In the genomic region with DNA sequence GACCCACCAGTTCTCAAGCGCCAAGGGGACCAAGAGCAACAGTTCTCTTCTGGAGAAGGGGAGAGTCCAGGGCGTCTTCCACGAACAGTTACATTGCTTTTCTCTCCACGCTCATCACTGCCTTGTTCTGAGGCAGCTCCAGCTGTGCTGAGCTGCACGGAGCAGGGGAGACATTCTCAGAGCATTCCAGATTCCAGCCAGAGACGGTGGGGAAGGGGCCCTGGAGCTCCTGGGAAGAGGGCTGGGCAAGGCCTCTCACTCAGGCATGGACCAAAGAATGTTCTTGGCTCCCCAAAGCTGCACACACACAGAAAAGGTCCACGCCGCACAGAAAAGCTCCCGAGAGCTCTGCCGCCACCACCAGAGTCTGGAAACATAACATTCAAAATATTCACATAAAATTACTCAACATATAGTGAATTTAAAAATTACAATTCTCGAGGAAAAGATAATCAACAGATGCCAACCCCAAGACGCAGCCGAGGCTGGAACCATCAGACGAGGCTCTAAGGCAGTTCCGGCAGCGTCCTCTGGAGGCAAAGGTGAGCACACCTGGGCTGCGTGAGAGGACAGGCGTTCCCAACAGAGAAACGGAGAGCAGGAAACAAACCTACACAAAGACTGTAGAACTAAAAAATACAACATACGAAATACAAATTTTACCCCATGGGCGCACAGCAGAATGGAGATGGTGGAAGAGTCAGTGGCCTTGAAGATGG, we compare ENCODE assay signal across 9 cellular contexts. TPM values are rescaled to one million over a fixed set of nuclear protein-coding genes. Genes with fewer than 3 reads are reported as not detected.
A peak's percentile ranks its signal among the peaks of the same experiment; 100 is the strongest.
DNase-seq lines count a peak whose midpoint lies in the region; ATAC-seq, FAIRE-seq and TF ChIP-seq lines count a peak whose summit lies in the region.
"Had no signal": no experiment of that assay in that cellular context is flagged by ENCODE, and none has a peak within 500 bp of the region (broad histone marks: within the 10 kb centered on the region; RNA-seq: fewer than 3 reads in every experiment).

No MANE protein-coding gene starts in this region.

- POLR2A ChIA-PET in BJ (lab: Charles Lee) = no interaction called here

- H3K27me3 ChIP-seq in BJ (ENCODE audit: control insufficient read depth, insufficient read depth, low read length) = peaks cover 1% of the 10 kb centered on the region; the same call in 1 of the 2 replicates
- H3K27me3 ChIP-seq: SJSA1 had no signal

- TF ChIP-seq CTCF in BJ (IDR thresholded peaks at IDR 0.05; ENCODE audit: insufficient read depth, low read depth, low read length) = peak; percentile 18; the same call in 1 of the 2 replicates

- CTCF ChIA-PET in BJ (lab: Yijun Ruan, JAX) = interaction anchor here (1.0 to 1.8 kb wide), 3 partner anchors 15 to 32 kb away, joined by 3 to 9 read pairs (median 4); no protein-coding TSS in a partner anchor

- no peaks in the 10 kb centered on the region for H3K36me3 ChIP-seq in BJ (ENCODE audit: control insufficient read depth, insufficient read depth, low read length)
- H3K36me3 ChIP-seq: SJSA1 had no signal

- ATAC-seq in GM21447 (IDR thresholded peaks at IDR 0.05; ENCODE audit: unreplicated experiment) = no peak
- ATAC-seq in HG02840 (IDR thresholded peaks at IDR 0.05; ENCODE audit: low FRiP score, unreplicated experiment) = no peak

- no peak for FAIRE-seq in GM12891 (lab: Jason Lieb, UNC)

- no peak for DNase-seq in BJ (ENCODE audit: low read depth)
- peak; percentile 66 for DNase-seq in GM12891 (ENCODE audit: insufficient read length, low spot score)
- peak; percentile 74 for DNase-seq in RPMI8226
- DNase-seq in islet precursor cell = peak; percentile 63
- DNase-seq in activated CD8-positive, alpha-beta memory T cell treated with anti-CD3 and anti-CD28 coated beads, Interleukin-2, amount 50 U/mL, for 4 hours = no peak
- no peak for DNase-seq in medulla oblongata (ENCODE audit: extremely low spot score)

- no peak overlapping the region for H3K4me3 ChIP-seq in BJ (ENCODE audit: low read depth, low read length)
- H3K4me3 ChIP-seq: SJSA1 had no signal

- TF ChIP-seq POLR2A in GM12891 (IDR thresholded peaks at IDR 0.05; ENCODE audit: low read depth, low read length) = no peak

TF ChIP-seq in GM12891, 5 proteins besides CTCF, POLR2A, EP300 and RAD21:
- TF ChIP-seq SPI1 (IDR thresholded peaks at IDR 0.05; ENCODE audit: low read depth, low read length) (no peak), PAX5 (IDR thresholded peaks at IDR 0.05; ENCODE audit: insufficient read depth, low read length, severe bottlenecking) (no peak), TAF1 (IDR thresholded peaks at IDR 0.05; ENCODE audit: low read depth, low read length) (no peak), POU2F2 (IDR thresholded peaks at IDR 0.05; ENCODE audit: low read depth, low read length) (no peak), POLR2AphosphoS5 (IDR thresholded peaks at IDR 0.05; ENCODE audit: low read depth, low read length) (no peak)

RNA-seq across cellular contexts. Expression of gene UBE2G2, which starts 40.5 kb away (rescaled TPM):
- 67.6 and 93.2 TPM in 2 replicates for polyA plus RNA-seq in BJ (2011; rRNA removed)
- 36.6 and 48.7 TPM in 2 replicates for polyA minus RNA-seq in BJ (2011; rRNA and poly(A)+ RNA removed)
- 41.5 TPM for polyA plus RNA-seq in GM12891 (2012; ENCODE audit: low read depth, missing spikeins)

RNA-seq across cellular contexts. Expression of gene TSPEAR, which starts 49.8 kb away (rescaled TPM):
- polyA plus RNA-seq in BJ (2011; rRNA removed) = not detected in 2 replicates
- polyA minus RNA-seq in BJ (2011; rRNA and poly(A)+ RNA removed) = not detected in 2 replicates
- polyA plus RNA-seq in GM12891 (2012; ENCODE audit: low read depth, missing spikeins) = not detected

RNA-seq across cellular contexts. Expression of gene SUMO3, which starts 56.7 kb away (rescaled TPM):
- 82.6 and 111 TPM in 2 replicates for polyA plus RNA-seq in BJ (2011; rRNA removed)
- 43.4 and 62.7 TPM in 2 replicates for polyA minus RNA-seq in BJ (2011; rRNA and poly(A)+ RNA removed)
- 67.9 TPM for polyA plus RNA-seq in GM12891 (2012; ENCODE audit: low read depth, missing spikeins)

Comparison
In these comparisons a context has a peak if more than half of its experiments do, and no peak if none do; other contexts are left out.
1. DNase-seq: peak in GM12891 (single experiment), RPMI8226 (single experiment) and islet precursor cell (single experiment); none in BJ (single experiment), activated CD8-positive, alpha-beta memory T cell treated with anti-CD3 and anti-CD28 coated beads, Interleukin-2, amount 50 U/mL, for 4 hours (single experiment) and medulla oblongata (single experiment).